8 cellular contexts compared by ENCODE assay signal in the genomic region with DNA sequence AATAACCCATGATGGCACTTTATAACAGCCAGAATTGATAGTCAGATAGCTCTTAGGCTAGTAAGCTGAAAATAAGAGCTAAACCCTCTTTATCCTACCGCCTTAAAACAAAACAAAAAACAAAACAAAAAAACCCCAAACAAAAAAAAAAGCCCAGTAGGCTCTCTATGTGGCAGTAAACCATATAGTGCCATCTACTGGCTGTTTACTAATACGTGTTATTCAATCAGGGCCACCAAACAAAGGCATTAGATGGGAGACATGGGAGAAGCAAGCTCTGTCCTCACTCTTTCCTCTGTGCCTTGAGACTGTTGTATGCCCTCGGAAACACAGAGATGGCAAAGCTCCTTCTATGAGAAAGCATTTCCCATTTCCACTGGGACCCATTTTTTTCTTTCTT.
DNase-seq lines count a peak whose midpoint lies in the region; ATAC-seq and TF ChIP-seq lines count a peak whose summit lies in the region.

No MANE protein-coding gene starts in this region.

- peak; percentile 48 for TF ChIP-seq CTCF in GM12872 (IDR thresholded peaks at IDR 0.05; ENCODE audit: insufficient read depth, low read depth, low read length)
- TF ChIP-seq CTCF in body of pancreas (IDR thresholded peaks at IDR 0.05), result peak; percentile 16 to 35 (median 27)

- H3K27me3 ChIP-seq in body of pancreas (no peaks in the 10 kb centered on the region), aorta (ENCODE audit: control insufficient read depth in 1 of 2, insufficient read depth in 2 of 2, low read length in 1 of 2) (no peaks in the 10 kb centered on the region)

- H3K4me1 ChIP-seq in body of pancreas (no peaks in the 10 kb centered on the region), aorta (ENCODE audit: control insufficient read depth in 1 of 2, insufficient read depth in 2 of 2, low read length in 2 of 2) (no peaks in the 10 kb centered on the region)

- ATAC-seq in HG02870 (IDR thresholded peaks at IDR 0.05; ENCODE audit: unreplicated experiment), result peak; percentile 78
- no peak for ATAC-seq in body of pancreas
- ATAC-seq in aorta (ENCODE audit: low FRiP score), result no peak
- no peak for ATAC-seq in HG02623 (IDR thresholded peaks at IDR 0.05; ENCODE audit: unreplicated experiment)

- no peak overlapping the region for H3K27ac ChIP-seq in body of pancreas
- H3K27ac ChIP-seq in aorta (ENCODE audit: low read depth in 1 of 2, low read length in 2 of 2), result no peak overlapping the region

- no peak overlapping the region for H3K4me3 ChIP-seq in body of pancreas
- no peak overlapping the region for H3K4me3 ChIP-seq in aorta (ENCODE audit: low read length in 2 of 2)

- intact Hi-C loops in body of pancreas (cut with DNase I), result no loop called here
- intact Hi-C loops in aorta (cut with DNase I), result no loop called here

- no peaks in the 10 kb centered on the region for H3K9me3 ChIP-seq in body of pancreas
- H3K9me3 ChIP-seq in aorta (ENCODE audit: control insufficient read depth, low read length), result no peaks in the 10 kb centered on the region

- H3K36me3 ChIP-seq in body of pancreas (replicated peaks in 1 of 2; ENCODE audit: insufficient read depth in 1 of 2, low read depth in 2 of 2), result no peaks in the 10 kb centered on the region
- H3K36me3 ChIP-seq in aorta (ENCODE audit: control insufficient read depth in 1 of 2, insufficient read depth in 2 of 2, low read length in 1 of 2), result no peaks in the 10 kb centered on the region

- peak; percentile 61 for DNase-seq in NCI-H2171 (lab: John Stamatoyannopoulos, UW)
- no peak for DNase-seq in body of pancreas
- peak; percentile 34 to 41 for DNase-seq in lung microvascular endothelial cell (ENCODE audit: low read depth in 2 of 2)
- DNase-seq in aorta, result no peak
- no peak for DNase-seq in T-helper 1 cell

- WGBS in body of pancreas, 2 donors, result 22 to 30% methylated on average over 3 of the region's 3 CpGs
- WGBS in aorta, 2 donors, result 19 to 42% methylated on average over 3 of the region's 3 CpGs

- no peak for TF ChIP-seq POLR2A in body of pancreas (IDR thresholded peaks at IDR 0.05)

Comparison
In these comparisons a context has a peak if more than half of its experiments do, and no peak if none do; other contexts are left out.
1. DNase-seq: peak in NCI-H2171 (single experiment) and lung microvascular endothelial cell (2 of 2); none in body of pancreas (0 of 4), aorta (0 of 2) and T-helper 1 cell (0 of 5).